Comparison of ENCODE assay signal across 14 cellular contexts in genomic region chr11:35146711-35147110, GRCh38. TPM values are rescaled to one million over a fixed set of nuclear protein-coding genes. Genes with fewer than 3 reads are reported as not detected.
DNase-seq lines count a peak whose midpoint lies in the region; ATAC-seq and TF ChIP-seq lines count a peak whose summit lies in the region.
"Had no signal": no experiment of that assay in that cellular context is flagged by ENCODE, and none has a peak within 500 bp of the region (broad histone marks: within the 10 kb centered on the region; RNA-seq: fewer than 3 reads in every experiment).

No MANE protein-coding gene starts in this region.

- peaks cover 78% of the 10 kb centered on the region for H3K36me3 Mint-ChIP-seq in Calu3 (ENCODE audit: insufficient read depth, unreplicated experiment)
- H3K36me3 Mint-ChIP-seq in activated naive CD4-positive, alpha-beta T cell treated with anti-CD3 and anti-CD28 coated beads, Interleukin-2, amount 50 U/mL, for 72 hours: peaks cover 32 to 68% of the 10 kb centered on the region in 2 donors
- H3K36me3 Mint-ChIP-seq in naive thymus-derived CD4-positive, alpha-beta T cell: peaks cover 7 to 83% (median 54%) of the 10 kb centered on the region in 5 donors

- peaks cover 0 to 26% (median 0%) of the 10 kb centered on the region in 3 experiments for H3K36me3 ChIP-seq in naive thymus-derived CD4-positive, alpha-beta T cell (ENCODE audit: control insufficient read depth in 2 of 3, insufficient read depth in 3 of 3, low read length in 3 of 3)
- H3K36me3 ChIP-seq in mucosa of descending colon (ENCODE audit: low read depth): no peaks in the 10 kb centered on the region
- H3K36me3 ChIP-seq: transverse colon had no signal

- ATAC-seq in activated naive CD4-positive, alpha-beta T cell treated with anti-CD3 and anti-CD28 coated beads, Interleukin-2, amount 50 U/mL, for 72 hours: peak; percentile 21 to 23
- ATAC-seq in naive thymus-derived CD4-positive, alpha-beta T cell: no peak
- ATAC-seq in GM21390 (IDR thresholded peaks at IDR 0.05; ENCODE audit: unreplicated experiment) (no peak), mucosa of descending colon (no peak), GM21526 (IDR thresholded peaks at IDR 0.05; ENCODE audit: low FRiP score, unreplicated experiment) (no peak)
- ATAC-seq: left ventricle myocardium superior had no signal

- peak overlapping the region; percentile 88 for H3K27ac ChIP-seq in naive thymus-derived CD4-positive, alpha-beta T cell (ENCODE audit: low read depth, low read length)
- H3K27ac ChIP-seq: coronary artery had no signal

- H3K9me3 Mint-ChIP-seq in Calu3 (ENCODE audit: low read depth, unreplicated experiment): peaks cover 2% of the 10 kb centered on the region
- H3K9me3 Mint-ChIP-seq in activated naive CD4-positive, alpha-beta T cell treated with anti-CD3 and anti-CD28 coated beads, Interleukin-2, amount 50 U/mL, for 72 hours: peaks cover 0 to 6% of the 10 kb centered on the region in 2 donors
- H3K9me3 Mint-ChIP-seq in naive thymus-derived CD4-positive, alpha-beta T cell: peaks cover 0 to 6% (median 0%) of the 10 kb centered on the region in 11 donors

- POLR2A ChIA-PET in naive thymus-derived CD4-positive, alpha-beta T cell (lab: Charles Lee): interaction anchor here (0.8 to 8.4 kb wide), 12 partner anchors 16 to 181 kb away, joined by 3 to 172 read pairs (median 4); no protein-coding TSS in a partner anchor

- no TSS peak for BruUV-seq in Calu3 (replicated peaks; lab: Mats Ljungman, UMichigan)

- no peaks in the 10 kb centered on the region for H3K27me3 ChIP-seq in naive thymus-derived CD4-positive, alpha-beta T cell (ENCODE audit: control insufficient read depth in 2 of 2, insufficient read depth in 2 of 2, low read length in 2 of 2)
- H3K27me3 ChIP-seq: transverse colon had no signal

- intact Hi-C loops in Calu3 (cut with micrococcal nuclease; ENCODE audit: unreplicated experiment): no loop called here
- intact Hi-C loops in naive thymus-derived CD4-positive, alpha-beta T cell (cut with micrococcal nuclease): loop anchor here in 1 of 2 donors (1.0 kb wide), 2 partner anchors 63 to 106 kb away; no protein-coding TSS in a partner anchor
- intact Hi-C loops in mucosa of descending colon (cut with DNase I, micrococcal nuclease): no loop called here

- peak overlapping the region; percentile 97 for H3K4me3 ChIP-seq in naive thymus-derived CD4-positive, alpha-beta T cell (ENCODE audit: low read length)
- H3K4me3 ChIP-seq in mucosa of descending colon: no peak overlapping the region
- H3K4me3 ChIP-seq: coronary artery, transverse colon had no signal

- H3K9me3 ChIP-seq in naive thymus-derived CD4-positive, alpha-beta T cell (ENCODE audit: control insufficient read depth in 2 of 3, low read length in 3 of 3): no peaks in the 10 kb centered on the region
- no peaks in the 10 kb centered on the region for H3K9me3 ChIP-seq in mucosa of descending colon
- H3K9me3 ChIP-seq: transverse colon had no signal

- peak overlapping the region; percentile 87 for H3K4me3 Mint-ChIP-seq in Calu3 (ENCODE audit: low read depth, unreplicated experiment)
- peak overlapping the region; percentile 36 to 99 (median 94) for H3K4me3 Mint-ChIP-seq in naive thymus-derived CD4-positive, alpha-beta T cell

- TF ChIP-seq CTCF in Calu3 (IDR thresholded peaks at IDR 0.05; ENCODE audit: unreplicated experiment) (no peak), mucosa of descending colon (IDR thresholded peaks at IDR 0.05) (no peak)

- CTCF ChIA-PET in Calu3 (lab: Charles Lee): interaction anchor here (1.7 to 2.0 kb wide), 4 partner anchors 16 to 137 kb away, joined by 6 to 8 read pairs (median 7); no protein-coding TSS in a partner anchor
- CTCF ChIA-PET in naive thymus-derived CD4-positive, alpha-beta T cell (lab: Charles Lee): interaction anchor here (1.0 to 1.9 kb wide), 3 partner anchors 18 to 159 kb away, joined by 3 to 6 read pairs (median 4); no protein-coding TSS in a partner anchor

- H3K4me1 Mint-ChIP-seq in Calu3 (ENCODE audit: low read depth, unreplicated experiment): peaks cover 65% of the 10 kb centered on the region
- peaks cover 75 to 100% (median 91%) of the 10 kb centered on the region in 7 donors for H3K4me1 Mint-ChIP-seq in naive thymus-derived CD4-positive, alpha-beta T cell

- peaks cover 92% of the 10 kb centered on the region in 2 donors for H3K4me1 ChIP-seq in naive thymus-derived CD4-positive, alpha-beta T cell (ENCODE audit: control insufficient read depth in 2 of 2, insufficient read depth in 2 of 2, low read length in 2 of 2)
- peaks cover 18% of the 10 kb centered on the region for H3K4me1 ChIP-seq in mucosa of descending colon (ENCODE audit: low read depth)

- H3K27ac Mint-ChIP-seq in Calu3 (ENCODE audit: unreplicated experiment): peak overlapping the region; percentile 79
- H3K27ac Mint-ChIP-seq in activated naive CD4-positive, alpha-beta T cell treated with anti-CD3 and anti-CD28 coated beads, Interleukin-2, amount 50 U/mL, for 72 hours: peak overlapping the region; percentile 98 to 100
- peak overlapping the region; percentile 79 to 100 (median 92) for H3K27ac Mint-ChIP-seq in naive thymus-derived CD4-positive, alpha-beta T cell

- DNase-seq in Calu3 (no peak), M059J (ENCODE audit: low read depth) (peak; percentile 53), activated gamma-delta T cell (lab: John Stamatoyannopoulos, UW) (no peak), mucosa of descending colon (no peak)
- DNase-seq in activated naive CD4-positive, alpha-beta T cell treated with anti-CD3 and anti-CD28 coated beads, Interleukin-2, amount 50 U/mL, for 72 hours (ENCODE audit: low spot score in 2 of 2): no peak
- peak in 1 of 9 donors; percentile 63 for DNase-seq in naive thymus-derived CD4-positive, alpha-beta T cell
- DNase-seq: DMS153, left ventricle myocardium superior, NCI-H526 treated with DMSO at 0.1 percent for 48 hours, posterior cingulate gyrus had no signal

- H3K27me3 Mint-ChIP-seq in Calu3 (ENCODE audit: unreplicated experiment): no peaks in the 10 kb centered on the region
- H3K27me3 Mint-ChIP-seq in naive thymus-derived CD4-positive, alpha-beta T cell: no peaks in the 10 kb centered on the region

RNA-seq across cellular contexts. Expression of gene CD44, which starts 7.7 kb away (rescaled TPM):
- total RNA-seq in Calu3 (2022) (1,189 and 1,365 TPM in 2 replicates), mucosa of descending colon (100 to 1,000 TPM; 105 to 154 (median 136) TPM)
- 405 and 667 TPM in 2 replicates for total RNA-seq in M059J (2014; rRNA removed; shearing (Covaris generic))
- 100 to 1,000 TPM; 321 to 381 TPM for total RNA-seq in activated naive CD4-positive, alpha-beta T cell treated with anti-CD3 and anti-CD28 coated beads, Interleukin-2, amount 50 U/mL, for 72 hours
- 1,000 to 10,000 TPM in 1 of 5 experiments, 100 to 1,000 TPM in 4; 369 to 1,223 (median 784) TPM for total RNA-seq in naive thymus-derived CD4-positive, alpha-beta T cell
- polyA plus RNA-seq in naive thymus-derived CD4-positive, alpha-beta T cell: 100 to 1,000 TPM; 332 to 372 TPM

Comparison
In these comparisons a context has a peak if more than half of its experiments do, and no peak if none do; other contexts are left out.
1. ATAC-seq: peak in activated naive CD4-positive, alpha-beta T cell treated with anti-CD3 and anti-CD28 coated beads, Interleukin-2, amount 50 U/mL, for 72 hours (2 of 2); none in naive thymus-derived CD4-positive, alpha-beta T cell (single experiment), GM21390 (single experiment), mucosa of descending colon (single experiment) and GM21526 (single experiment).
2. Peak in every context shown above with its lines, with median percentiles within 50 percentile points of each other: H3K27ac Mint-ChIP-seq.